8 cellular contexts compared by ENCODE assay signal in genomic region chr18:76494181-76494540, GRCh38.
A peak's percentile ranks its signal among the peaks of the same experiment; 100 is the strongest.
DNase-seq lines count a peak whose midpoint lies in the region; ATAC-seq and TF ChIP-seq lines count a peak whose summit lies in the region.

No MANE protein-coding gene starts in this region.

- DNase-seq in NCI-H2081 (lab: John Stamatoyannopoulos, UW): peak; percentile 44 to 56
- DNase-seq in NCI-H2081 treated with DMSO at 0.1 percent for 48 hours (lab: John Stamatoyannopoulos, UW): no peak
- DNase-seq in NCI-H146 (lab: John Stamatoyannopoulos, UW): peak; percentile 84
- DNase-seq in astrocyte of the cerebellum (ENCODE audit: low read depth): no peak
- DNase-seq in iPS-NIHi11 (ENCODE audit: low spot score): peak; percentile 34
- peak; percentile 33 for DNase-seq in stimulated activated naive CD8-positive, alpha-beta T cell treated with anti-CD3 and anti-CD28 coated beads, Interleukin-15, Interleukin-2, amounts not matched to agents 100 U/mL and 50 U/mL, for 24 hours

- ATAC-seq in stimulated activated naive CD8-positive, alpha-beta T cell treated with anti-CD3 and anti-CD28 coated beads, Interleukin-15, Interleukin-2, amounts not matched to agents 100 U/mL and 50 U/mL, for 24 hours: no peak
- no peak for ATAC-seq in HG03097 (IDR thresholded peaks at IDR 0.05; ENCODE audit: low FRiP score, unreplicated experiment)
- ATAC-seq in HG03135 (IDR thresholded peaks at IDR 0.05; ENCODE audit: unreplicated experiment): no peak

- no peak for TF ChIP-seq CTCF in astrocyte of the cerebellum (IDR thresholded peaks at IDR 0.05; ENCODE audit: low read depth, low read length, missing control alignments)

- in situ Hi-C loops in astrocyte of the cerebellum (cut with HindIII; ENCODE audit: low sequenced_read_pairs): no loop called here

- H3K4me3 ChIP-seq in astrocyte of the cerebellum (ENCODE audit: low read depth, low read length): peak overlapping the region; percentile 83

Comparison
In these comparisons a context has a peak if more than half of its experiments do, and no peak if none do; other contexts are left out.
1. DNase-seq: peak in NCI-H2081 (2 of 2), NCI-H146 (single experiment), iPS-NIHi11 (single experiment) and stimulated activated naive CD8-positive, alpha-beta T cell treated with anti-CD3 and anti-CD28 coated beads, Interleukin-15, Interleukin-2, amounts not matched to agents 100 U/mL and 50 U/mL, for 24 hours (single experiment); none in NCI-H2081 treated with DMSO at 0.1 percent for 48 hours (single experiment) and astrocyte of the cerebellum (single experiment).